1 cellular context compared by ENCODE assay signal in the genomic region with DNA sequence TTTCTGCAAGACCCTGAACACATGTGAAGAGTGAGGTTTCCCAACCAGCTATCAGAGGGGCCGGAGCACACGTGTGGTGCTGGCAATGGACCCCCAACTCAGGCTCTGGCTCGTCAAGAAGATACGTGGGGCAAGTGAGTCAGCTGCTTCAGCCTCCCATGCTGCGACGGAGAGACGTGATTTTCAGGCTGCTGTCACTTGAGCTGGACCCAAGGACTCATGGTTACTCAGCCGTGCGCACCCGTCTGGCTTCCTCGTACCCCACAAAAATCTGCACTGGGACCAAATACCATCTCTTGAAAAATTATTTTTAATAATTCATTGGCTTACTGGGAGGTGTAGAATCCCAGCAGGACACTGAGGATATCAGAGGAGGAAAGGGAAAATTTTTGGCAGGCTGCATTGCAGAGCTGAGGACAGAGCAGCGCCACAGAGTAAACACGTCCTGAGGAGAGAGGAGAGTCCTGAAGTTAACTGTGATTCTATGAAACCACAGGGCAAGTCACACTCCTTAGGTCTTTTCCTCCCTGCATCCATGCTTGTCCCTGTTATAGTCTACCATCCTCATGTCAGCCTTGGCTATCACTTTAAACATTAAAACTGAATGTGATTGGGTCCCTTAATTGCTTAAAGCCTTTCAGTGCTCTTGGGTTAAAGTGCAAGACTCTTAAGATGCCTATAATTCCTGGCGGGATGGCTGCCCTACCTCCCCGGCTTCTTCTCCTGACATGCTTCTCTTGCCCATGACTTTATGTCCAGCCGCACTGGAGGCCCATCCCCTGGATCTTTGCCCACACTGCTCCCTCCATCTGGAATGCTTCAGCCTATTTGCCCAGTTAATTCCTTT.
TF ChIP-seq lines count a peak whose summit lies in the region.

No MANE protein-coding gene starts in this region.

TF ChIP-seq in WTC11, 78 proteins besides CTCF, POLR2A, EP300 and RAD21 (continued from another document):
- TF ChIP-seq, protein P1, sequence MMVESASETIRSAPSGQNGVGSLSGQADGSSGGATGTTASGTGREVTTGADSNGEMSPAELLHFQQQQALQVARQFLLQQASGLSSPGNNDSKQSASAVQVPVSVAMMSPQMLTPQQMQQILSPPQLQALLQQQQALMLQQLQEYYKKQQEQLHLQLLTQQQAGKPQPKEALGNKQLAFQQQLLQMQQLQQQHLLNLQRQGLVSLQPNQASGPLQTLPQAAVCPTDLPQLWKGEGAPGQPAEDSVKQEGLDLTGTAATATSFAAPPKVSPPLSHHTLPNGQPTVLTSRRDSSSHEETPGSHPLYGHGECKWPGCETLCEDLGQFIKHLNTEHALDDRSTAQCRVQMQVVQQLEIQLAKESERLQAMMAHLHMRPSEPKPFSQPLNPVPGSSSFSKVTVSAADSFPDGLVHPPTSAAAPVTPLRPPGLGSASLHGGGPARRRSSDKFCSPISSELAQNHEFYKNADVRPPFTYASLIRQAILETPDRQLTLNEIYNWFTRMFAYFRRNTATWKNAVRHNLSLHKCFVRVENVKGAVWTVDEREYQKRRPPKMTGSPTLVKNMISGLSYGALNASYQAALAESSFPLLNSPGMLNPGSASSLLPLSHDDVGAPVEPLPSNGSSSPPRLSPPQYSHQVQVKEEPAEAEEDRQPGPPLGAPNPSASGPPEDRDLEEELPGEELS (CRISPR knock-in tag; IDR thresholded peaks at IDR 0.05) = no peak
- TF ChIP-seq PRRX2 (CRISPR knock-in tag; IDR thresholded peaks at IDR 0.05) (no peak), NR3C1 (CRISPR knock-in tag; conservative IDR thresholded peaks at IDR 0.05; ENCODE audit: low read depth) (no peak), NR2C2 (CRISPR knock-in tag; IDR thresholded peaks at IDR 0.05) (no peak)
